In genomic region chr1:38608202-38608864, GRCh38 we compare ENCODE assay signal across 10 cellular contexts.
DNase-seq lines count a peak whose midpoint lies in the region; ATAC-seq, FAIRE-seq and TF ChIP-seq lines count a peak whose summit lies in the region.
"Had no signal": no experiment of that assay in that cellular context is flagged by ENCODE, and none has a peak within 500 bp of the region (broad histone marks: within the 10 kb centered on the region; RNA-seq: fewer than 3 reads in every experiment).

No MANE protein-coding gene starts in this region.

- H3K4me2 ChIP-seq in GM12878 (ENCODE audit: control insufficient read depth, insufficient read depth), result no peak overlapping the region

- no peak for TF ChIP-seq EP300 in GM12878 (IDR thresholded peaks at IDR 0.05; ENCODE audit: borderline replicate concordance in 1 of 2, control insufficient read depth in 1 of 2, low read depth in 2 of 2, low read length in 2 of 2)

- peaks cover 30% of the 10 kb centered on the region for H3K27me3 Mint-ChIP-seq in nephron progenitor cell (ENCODE audit: low read depth, poor library complexity)

- H3K9me3 ChIP-seq in GM12878 (replicated peaks; ENCODE audit: control insufficient read depth, insufficient read depth, low read length), result no peaks in the 10 kb centered on the region

- no peaks in the 10 kb centered on the region for H3K36me3 Mint-ChIP-seq in nephron progenitor cell (ENCODE audit: low read depth)

- H3K79me2 ChIP-seq in GM12878 (ENCODE audit: control insufficient read depth, insufficient read depth, low read length), result no peaks in the 10 kb centered on the region

- H3K4me1 Mint-ChIP-seq in nephron progenitor cell, result peaks cover 60% of the 10 kb centered on the region

- H3K36me3 ChIP-seq in GM12878 (ENCODE audit: control insufficient read depth in 2 of 2, insufficient read depth in 2 of 2, low read length in 1 of 2), result no peaks in the 10 kb centered on the region

- DNase-seq in DMS 273 (lab: John Stamatoyannopoulos, UW; ENCODE audit: unreplicated experiment) (peak; percentile 99), DMS 273 treated with DMSO at 0.1 percent for 48 hours (lab: John Stamatoyannopoulos, UW) (no peak), HuH-7.5 (ENCODE audit: low spot score) (peak; percentile 25), GM12878 (ENCODE audit: low read depth, low spot score) (no peak), nephron progenitor cell (peak; percentile 87), SHP77 treated with DMSO at 0.1 percent for 48 hours (lab: John Stamatoyannopoulos, UW) (no peak), MV-4-11 (lab: John Stamatoyannopoulos, UW) (no peak), Ammon's horn (ENCODE audit: low spot score) (no peak)

- no peaks in the 10 kb centered on the region for H3K4me1 ChIP-seq in GM12878 (ENCODE audit: control insufficient read depth, insufficient read depth, low read length)

- H3K27ac ChIP-seq in GM12878 (ENCODE audit: control insufficient read depth, insufficient read depth), result no peak overlapping the region
- H3K27ac ChIP-seq: SK-N-MC had no signal

- peak; percentile 62 for FAIRE-seq in GM12878 (lab: Jason Lieb, UNC)
- FAIRE-seq: A204.1 had no signal

- POLR2A ChIA-PET in GM12878 (lab: Charles Lee), result interaction anchor here (1.2 kb wide), 1 partner anchor 211 kb away, joined by 5 read pairs; no protein-coding TSS in a partner anchor

- BruUV-seq in GM12878 (replicated peaks; lab: Mats Ljungman, UMichigan), result no TSS peak

- CTCF ChIA-PET in GM12878 (lab: Yijun Ruan, JAX), result interaction anchor here (0.7 to 1.8 kb wide), 7 partner anchors 139 to 568 kb away, joined by 3 to 10 read pairs (median 5); no protein-coding TSS in a partner anchor

- no peak overlapping the region for H3K4me3 ChIP-seq in GM12878
- H3K4me3 ChIP-seq: SK-N-MC had no signal

- ATAC-seq in GM12878, result peak; percentile 53; the same call in 2 of the 3 replicates

- peak; percentile 50 to 63 (median 59); a peak in 5 of 6 replicates for TF ChIP-seq CTCF in GM12878 (IDR thresholded peaks at IDR 0.05 in 2 of 3, conservative IDR thresholded peaks at IDR 0.05 in 1 of 3; ENCODE audit: control insufficient read depth in 2 of 3, extremely low read depth in 1 of 3, insufficient read depth in 1 of 3, low read depth in 3 of 3, low read length in 3 of 3)
- TF ChIP-seq CTCF in nephron progenitor cell (IDR thresholded peaks at IDR 0.05), result peak; percentile 69

- 31% methylated on average over 17 of the region's 17 CpGs for whole genome bisulfite sequencing in GM12878 (ENCODE audit: insufficient coverage, insufficient replicate concordance, low lambda C conversion rate, missing lambda C conversion rate)

- SMC1A ChIA-PET in GM12878 (lab: Charles Lee; ENCODE audit: uncharacterized antibody, unreplicated experiment), result interaction anchor here (0.8 to 1.6 kb wide), 4 partner anchors 25 to 227 kb away, joined by 3 to 8 read pairs (median 4); no protein-coding TSS in a partner anchor

- TF ChIP-seq RAD21 in GM12878 (IDR thresholded peaks at IDR 0.05; ENCODE audit: insufficient read depth, low read depth, low read length), result peak; percentile 34

- RAD21 ChIA-PET in GM12878 (lab: Charles Lee; ENCODE audit: unreplicated experiment), result interaction anchor here (0.6 to 1.9 kb wide), 4 partner anchors 64 to 875 kb away, joined by 3 to 5 read pairs (median 4); no protein-coding TSS in a partner anchor

- peaks cover 0 to 3% of the 10 kb centered on the region in 2 experiments; a peak in 3 of 4 replicates for H3K27me3 ChIP-seq in GM12878 (replicated peaks in 1 of 2; ENCODE audit: control insufficient read depth in 2 of 2, insufficient read depth in 2 of 2, low read length in 1 of 2)

- H2AFZ ChIP-seq in GM12878 (ENCODE audit: control insufficient read depth, low read depth, low read length), result no peak overlapping the region

- TF ChIP-seq POLR2A in GM12878 (IDR thresholded peaks at IDR 0.05; ENCODE audit: low read depth, low read length), result no peak

- no peak overlapping the region for H3K9ac ChIP-seq in GM12878 (ENCODE audit: control insufficient read depth, insufficient read depth, low read length)

- intact Hi-C loops in GM12878 (cut with micrococcal nuclease; ENCODE audit: unreplicated experiment), result loop anchor here (5.0 kb wide), 2 partner anchors 209 to 229 kb away; no protein-coding TSS in a partner anchor

- no peak overlapping the region for H3K27ac Mint-ChIP-seq in nephron progenitor cell

- peaks cover 8% of the 10 kb centered on the region for H3K9me3 Mint-ChIP-seq in nephron progenitor cell

- no peak overlapping the region for H3K4me3 Mint-ChIP-seq in nephron progenitor cell

- no peaks in the 10 kb centered on the region for H4K20me1 ChIP-seq in GM12878 (ENCODE audit: control insufficient read depth, insufficient read depth)

- in situ Hi-C loops in GM12878 (cut with MboI), result no loop called here

TF ChIP-seq in GM12878, 131 proteins besides CTCF, POLR2A, EP300 and RAD21:
- TF ChIP-seq IRF3 (IDR thresholded peaks at IDR 0.05) (no peak), SIN3A (IDR thresholded peaks at IDR 0.05; ENCODE audit: low read depth, low read length) (no peak), SMC3 (IDR thresholded peaks at IDR 0.05; ENCODE audit: borderline replicate concordance, low read length) (peak; percentile 51), ZNF622 (IDR thresholded peaks at IDR 0.05) (no peak), BCL11A (IDR thresholded peaks at IDR 0.05; ENCODE audit: low read depth, low read length) (no peak)

Comparison
In these comparisons a context has a peak if more than half of its experiments do, and no peak if none do; other contexts are left out.
1. DNase-seq: peak in DMS 273 (single experiment), HuH-7.5 (single experiment) and nephron progenitor cell (single experiment); none in DMS 273 treated with DMSO at 0.1 percent for 48 hours (single experiment), GM12878 (single experiment), SHP77 treated with DMSO at 0.1 percent for 48 hours (single experiment), MV-4-11 (single experiment) and Ammon's horn (single experiment).